10 cellular contexts compared by ENCODE assay signal in the genomic region with DNA sequence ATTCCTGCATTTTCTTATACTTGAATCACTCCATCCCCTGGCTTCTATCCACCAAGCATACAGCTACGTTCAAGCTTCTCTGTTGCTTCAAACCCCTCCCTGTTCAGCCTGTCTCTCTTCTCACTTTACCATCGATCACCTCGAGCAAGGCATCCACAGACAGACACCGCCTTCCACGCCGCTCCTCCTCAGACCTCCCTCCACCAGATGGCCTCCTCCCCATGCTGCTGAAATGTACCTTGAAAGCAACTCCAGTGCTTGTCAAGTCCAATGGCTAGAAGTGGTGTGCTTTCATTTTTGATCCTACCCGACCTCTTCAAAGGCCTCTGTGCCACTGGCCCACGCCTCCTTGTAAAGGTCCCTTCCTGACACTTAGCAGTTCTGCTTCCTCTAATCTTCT.
DNase-seq lines count a peak whose midpoint lies in the region; ATAC-seq, FAIRE-seq and TF ChIP-seq lines count a peak whose summit lies in the region.
"Had no signal": no experiment of that assay in that cellular context is flagged by ENCODE, and none has a peak within 500 bp of the region (broad histone marks: within the 10 kb centered on the region; RNA-seq: fewer than 3 reads in every experiment).

No MANE protein-coding gene starts in this region.

- no peak overlapping the region for H3K27ac Mint-ChIP-seq in activated T-helper 17 cell treated with anti-CD3 and anti-CD28 coated beads, Interleukin-2, amount 50 U/mL, for 72 hours

- no TSS peak for BruUV-seq in K562 (replicated peaks; lab: Mats Ljungman, UMichigan)

- TF ChIP-seq EP300 in K562 (IDR thresholded peaks at IDR 0.05; ENCODE audit: low read length): no peak

- H3K27me3 ChIP-seq in K562 (ENCODE audit: control insufficient read depth in 2 of 2, insufficient read depth in 2 of 2, low read length in 2 of 2): peaks cover 0 to 11% of the 10 kb centered on the region in 2 experiments; a peak in 3 of 5 replicates
- H3K27me3 ChIP-seq in lung (ENCODE audit: control insufficient read depth, insufficient read depth): no peaks in the 10 kb centered on the region

- H3K36me3 Mint-ChIP-seq in activated T-helper 17 cell treated with anti-CD3 and anti-CD28 coated beads, Interleukin-2, amount 50 U/mL, for 72 hours (ENCODE audit: low read depth): no peaks in the 10 kb centered on the region

- H3K4me3 ChIP-seq in K562 (no peak overlapping the region), lung (no peak overlapping the region)
- H3K4me3 ChIP-seq: HAP-1 had no signal

- POLR2A ChIA-PET in K562 (lab: Yijun Ruan, JAX): interaction anchor here (0.5 to 0.6 kb wide), 2 partner anchors 27 to 127 kb away, joined by 3 read pairs; no protein-coding TSS in a partner anchor

- no peak overlapping the region for H3K4me2 ChIP-seq in K562 (ENCODE audit: insufficient read depth, low read length)

- peak in 2 of 3 experiments; percentile 27 to 37; a peak in 2 of 6 replicates for TF ChIP-seq CTCF in K562 (IDR thresholded peaks at IDR 0.05 in 2 of 3, conservative IDR thresholded peaks at IDR 0.05 in 1 of 3; ENCODE audit: insufficient read depth in 2 of 3, low read depth in 1 of 3, low read length in 3 of 3)
- no peak for TF ChIP-seq CTCF in lung (IDR thresholded peaks at IDR 0.05; ENCODE audit: control extremely low read depth, extremely low read depth)

- no peak for TF ChIP-seq POLR2A in K562 (conservative IDR thresholded peaks at IDR 0.05)

- H3K9me3 ChIP-seq in K562 (replicated peaks; ENCODE audit: control insufficient read depth, insufficient read depth, low read depth, low read length) (no peaks in the 10 kb centered on the region), lung (ENCODE audit: control insufficient read depth in 2 of 2, insufficient read depth in 1 of 2, low read length in 1 of 2) (no peaks in the 10 kb centered on the region)
- H3K9me3 ChIP-seq: HAP-1 had no signal

- FAIRE-seq in K562 (lab: Jason Lieb, UNC): no peak

- in situ Hi-C loops in K562 (cut with MboI): no loop called here

- 0% methylated on average over 5 of the region's 8 CpGs for WGBS in K562 (ENCODE audit: insufficient coverage, low coverage, missing lambda C conversion rate)
- WGBS in lung, 2 donors: 45 to 64% methylated on average over 8 of the region's 8 CpGs

- H3K27ac ChIP-seq in K562 (ENCODE audit: extremely low read depth, low read depth, low read length) (no peak overlapping the region), lung (ENCODE audit: low read depth in 1 of 2, low read length in 1 of 2) (no peak overlapping the region)
- H3K27ac ChIP-seq: parathyroid adenoma had no signal

- TF ChIP-seq RAD21 in K562 (CRISPR knock-in tag; conservative IDR thresholded peaks at IDR 0.05 in 1 of 2, IDR thresholded peaks at IDR 0.05 in 1 of 2): peak; percentile 17 to 42; a peak in 3 of 4 replicates

- no peaks in the 10 kb centered on the region for H3K79me2 ChIP-seq in K562 (ENCODE audit: control insufficient read depth, insufficient read depth, low read length)
- H3K79me2 ChIP-seq: parathyroid adenoma had no signal

- no peaks in the 10 kb centered on the region for H3K9me1 ChIP-seq in K562 (ENCODE audit: control insufficient read depth, insufficient read depth, low read length)

- H3K36me3 ChIP-seq in K562 (ENCODE audit: control insufficient read depth, insufficient read depth, low read length): no peaks in the 10 kb centered on the region
- H3K36me3 ChIP-seq in lung (ENCODE audit: control insufficient read depth in 2 of 2, insufficient read depth in 2 of 2, low read length in 2 of 2): no peaks in the 10 kb centered on the region
- H3K36me3 ChIP-seq: HAP-1 had no signal

- peaks cover 7% of the 10 kb centered on the region for H3K4me1 Mint-ChIP-seq in activated T-helper 17 cell treated with anti-CD3 and anti-CD28 coated beads, Interleukin-2, amount 50 U/mL, for 72 hours

- H4K20me1 ChIP-seq in K562 (replicated peaks; ENCODE audit: control insufficient read depth, insufficient read depth, low read length): no peaks in the 10 kb centered on the region

- H3K27me3 Mint-ChIP-seq in activated T-helper 17 cell treated with anti-CD3 and anti-CD28 coated beads, Interleukin-2, amount 50 U/mL, for 72 hours: peaks cover 9% of the 10 kb centered on the region

- no peak overlapping the region for H3K4me3 Mint-ChIP-seq in activated T-helper 17 cell treated with anti-CD3 and anti-CD28 coated beads, Interleukin-2, amount 50 U/mL, for 72 hours

- H3K4me1 ChIP-seq in K562 (replicated peaks in 1 of 2; ENCODE audit: control insufficient read depth in 2 of 2, insufficient read depth in 2 of 2, low read length in 2 of 2) (no peaks in the 10 kb centered on the region), lung (ENCODE audit: control insufficient read depth in 2 of 2, insufficient read depth in 2 of 2, low read length in 2 of 2) (no peaks in the 10 kb centered on the region)
- H3K4me1 ChIP-seq: parathyroid adenoma had no signal

- no peak overlapping the region for H2AFZ ChIP-seq in K562 (ENCODE audit: low read depth, low read length)
- H2AFZ ChIP-seq: parathyroid adenoma had no signal

- intact Hi-C loops in K562 (cut with micrococcal nuclease): loop anchor here (10.0 kb wide), 1 partner anchor 260 kb away; no protein-coding TSS in a partner anchor

- peak; percentile 48 for ATAC-seq in HG02798 (IDR thresholded peaks at IDR 0.05; ENCODE audit: poor library complexity, unreplicated experiment)
- ATAC-seq in K562: peak; percentile 69
- ATAC-seq in lung (ENCODE audit: insufficient read depth, low FRiP score): peak; percentile 52
- ATAC-seq in GM18873 (IDR thresholded peaks at IDR 0.05; ENCODE audit: low FRiP score, unreplicated experiment): no peak
- no peak for ATAC-seq in activated T-helper 17 cell treated with anti-CD3 and anti-CD28 coated beads, Interleukin-2, amount 50 U/mL, for 72 hours (replicated peaks)

- DNase-seq in ELF-1 (ENCODE audit: low read depth, low spot score): peak; percentile 43
- peak in 2 of 4 experiments; percentile 5 to 7 for DNase-seq in K562 (ENCODE audit: extremely low read depth in 1 of 4, low spot score in 3 of 4)
- DNase-seq in lung (ENCODE audit: low spot score): no peak
- DNase-seq in midbrain (lab: John Stamatoyannopoulos, UW): no peak
- no peak for DNase-seq in COR-L47 (lab: John Stamatoyannopoulos, UW)

- CTCF ChIA-PET in K562 (lab: Yijun Ruan, JAX; ENCODE audit: low intra/inter-chr PET ratio): interaction anchor here (0.8 kb wide), 1 partner anchor 251 kb away, joined by 3 read pairs; the partner anchor contains the start of gene MYO5B

- no peaks in the 10 kb centered on the region for H3K9me3 Mint-ChIP-seq in activated T-helper 17 cell treated with anti-CD3 and anti-CD28 coated beads, Interleukin-2, amount 50 U/mL, for 72 hours

- no peak overlapping the region for H3K9ac ChIP-seq in K562 (ENCODE audit: insufficient read depth in 1 of 2, low read depth in 2 of 2, low read length in 2 of 2)
- H3K9ac ChIP-seq: parathyroid adenoma had no signal

TF ChIP-seq in K562, 482 proteins besides CTCF, POLR2A, EP300 and RAD21 (continues in another document):
- no peak for TF ChIP-seq XRCC5 (IDR thresholded peaks at IDR 0.05; ENCODE audit: low read depth, low read length)
- TF ChIP-seq NFXL1 (CRISPR knock-in tag; IDR thresholded peaks at IDR 0.05): no peak

Comparison
In these comparisons a context has a peak if more than half of its experiments do, and no peak if none do; other contexts are left out.
1. ATAC-seq: peak in HG02798 (single experiment), K562 (single experiment) and lung (single experiment); none in GM18873 (single experiment) and activated T-helper 17 cell treated with anti-CD3 and anti-CD28 coated beads, Interleukin-2, amount 50 U/mL, for 72 hours (single experiment).